Comparison of ENCODE assay signal across 9 cellular contexts in the genomic region with DNA sequence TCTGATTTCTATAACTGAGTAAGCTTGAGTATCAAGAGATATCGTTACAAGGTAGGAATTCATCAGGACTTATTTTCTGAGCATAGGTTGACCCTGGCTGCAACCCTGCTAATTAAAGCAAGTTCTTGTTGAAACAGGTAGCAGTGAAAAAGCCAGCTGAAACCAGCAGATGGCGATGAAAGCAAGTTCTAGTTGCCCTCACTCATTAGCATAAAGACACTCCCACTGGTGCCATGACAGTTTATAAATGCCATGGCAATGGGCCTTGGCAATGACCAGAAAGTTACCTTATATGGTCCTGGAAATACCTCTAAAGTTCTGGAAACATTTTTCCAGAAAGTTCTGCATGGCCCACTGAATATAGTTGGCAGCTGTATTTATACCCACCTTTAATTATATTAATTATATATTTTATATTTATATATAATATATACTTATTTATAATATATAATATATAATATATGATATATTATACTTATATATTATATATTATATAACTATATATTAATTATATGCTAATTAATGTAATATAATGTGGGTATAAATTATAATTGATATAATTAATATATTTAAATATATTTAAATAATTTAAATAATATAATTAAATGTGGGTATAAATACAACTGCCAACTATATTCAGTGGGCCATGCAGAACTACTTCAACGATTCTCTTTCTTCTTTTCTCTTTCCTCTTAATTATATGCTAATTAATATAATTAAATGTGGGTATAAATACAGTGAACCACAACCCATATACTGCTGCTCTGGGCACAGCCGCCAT.
DNase-seq lines count a peak whose midpoint lies in the region; ATAC-seq and TF ChIP-seq lines count a peak whose summit lies in the region.
"Had no signal": no experiment of that assay in that cellular context is flagged by ENCODE, and none has a peak within 500 bp of the region (broad histone marks: within the 10 kb centered on the region; RNA-seq: fewer than 3 reads in every experiment).

No MANE protein-coding gene starts in this region.

- H3K36me3 ChIP-seq in Loucy (ENCODE audit: insufficient read depth, low read length) (no peaks in the 10 kb centered on the region), liver (ENCODE audit: control insufficient read depth in 4 of 4, insufficient read depth in 3 of 4, low read depth in 1 of 4, low read length in 3 of 4) (no peaks in the 10 kb centered on the region)

- TF ChIP-seq CTCF in Loucy (conservative IDR thresholded peaks at IDR 0.05; ENCODE audit: low read length) (peak; percentile 62), liver (IDR thresholded peaks at IDR 0.05; ENCODE audit: low read depth, low read length, missing input control) (peak; percentile 38)

- H3K9me3 ChIP-seq in Loucy (ENCODE audit: insufficient read depth, low read depth, low read length) = no peaks in the 10 kb centered on the region
- no peaks in the 10 kb centered on the region for H3K9me3 ChIP-seq in liver (ENCODE audit: control insufficient read depth in 4 of 4, low read length in 3 of 4)

- H3K9ac ChIP-seq in Loucy (ENCODE audit: low read depth, low read length, poor library complexity, severe bottlenecking) (no peak overlapping the region), liver (ENCODE audit: low read depth in 1 of 2, low read length in 2 of 2) (no peak overlapping the region)

- H3K4me1 Mint-ChIP-seq in effector memory CD8-positive, alpha-beta T cell (ENCODE audit: low read depth in 2 of 2) = no peaks in the 10 kb centered on the region
- H3K4me1 Mint-ChIP-seq: memory B cell had no signal

- no peak overlapping the region for H3K4me2 ChIP-seq in Loucy (ENCODE audit: low read depth, low read length, poor library complexity, severe bottlenecking)

- H3K9me3 Mint-ChIP-seq in effector memory CD8-positive, alpha-beta T cell = peaks cover 16 to 31% of the 10 kb centered on the region in 2 donors

- H3K4me3 ChIP-seq in Loucy (ENCODE audit: low read length, poor library complexity, severe bottlenecking) (no peak overlapping the region), liver (ENCODE audit: low read depth in 1 of 3, low read length in 3 of 3) (no peak overlapping the region)

- H3K27ac ChIP-seq in liver (ENCODE audit: low read depth in 1 of 2, low read length in 2 of 2) = no peak overlapping the region

- H3K4me1 ChIP-seq in Loucy (ENCODE audit: insufficient read depth, low read length, poor library complexity, severe bottlenecking) = no peaks in the 10 kb centered on the region
- H3K4me1 ChIP-seq in liver (ENCODE audit: control insufficient read depth in 4 of 4, insufficient read depth in 4 of 4, low read length in 3 of 4) = peaks cover 0 to 8% (median 3%) of the 10 kb centered on the region in 4 donors

- ATAC-seq in GM21786 (IDR thresholded peaks at IDR 0.05; ENCODE audit: unreplicated experiment) = peak; percentile 90
- ATAC-seq in effector memory CD8-positive, alpha-beta T cell (replicated peaks) = no peak

- TF ChIP-seq RAD21 in liver (IDR thresholded peaks at IDR 0.05) = peak; percentile 46 to 49

- H3F3A ChIP-seq in Loucy (ENCODE audit: low read depth) = no peaks in the 10 kb centered on the region; the same call in 1 of the 2 replicates

- H3K27ac Mint-ChIP-seq in effector memory CD8-positive, alpha-beta T cell = no peak overlapping the region
- H3K27ac Mint-ChIP-seq: memory B cell had no signal

- H3K27me3 ChIP-seq in Loucy (ENCODE audit: insufficient read depth, low read length, poor library complexity, severe bottlenecking) (no peaks in the 10 kb centered on the region), liver (ENCODE audit: control insufficient read depth in 4 of 4, insufficient read depth in 4 of 4, low read length in 3 of 4) (peaks cover 0 to 2% (median 0%) of the 10 kb centered on the region in 4 donors)

- no peaks in the 10 kb centered on the region for H3K36me3 Mint-ChIP-seq in effector memory CD8-positive, alpha-beta T cell (ENCODE audit: insufficient read depth)
- H3K36me3 Mint-ChIP-seq: memory B cell had no signal

- 83% methylated on average over 4 of the region's 4 CpGs for WGBS in liver

- no peak overlapping the region for H3K4me3 Mint-ChIP-seq in effector memory CD8-positive, alpha-beta T cell
- H3K4me3 Mint-ChIP-seq: memory B cell had no signal

- no peaks in the 10 kb centered on the region for H3K27me3 Mint-ChIP-seq in effector memory CD8-positive, alpha-beta T cell
- H3K27me3 Mint-ChIP-seq: memory B cell had no signal

- DNase-seq in GDM1 (lab: John Stamatoyannopoulos, UW) (peak; percentile 23), UCSD-AML1 (lab: John Stamatoyannopoulos, UW; ENCODE audit: unreplicated experiment) (peak; percentile 4), activated gamma-delta T cell (lab: John Stamatoyannopoulos, UW) (no peak)
- no peak for DNase-seq in activated naive CD4-positive, alpha-beta T cell treated with anti-CD3 and anti-CD28 coated beads, Interleukin-2, amount 50 U/mL, for 16 hours
- DNase-seq in effector memory CD8-positive, alpha-beta T cell = no peak

- no peaks in the 10 kb centered on the region for H4K20me1 ChIP-seq in Loucy (ENCODE audit: insufficient read depth, low read length, poor library complexity, severe bottlenecking)

- no peaks in the 10 kb centered on the region for H3K9me2 ChIP-seq in Loucy (replicated peaks; ENCODE audit: low read depth, low read length)

- no peaks in the 10 kb centered on the region for H3K79me2 ChIP-seq in Loucy (ENCODE audit: insufficient read depth, low read length)

- H2AFZ ChIP-seq in Loucy (ENCODE audit: low read length) = no peak overlapping the region

TF ChIP-seq in liver, 16 proteins besides CTCF, POLR2A, EP300 and RAD21:
- TF ChIP-seq FOXA2 (IDR thresholded peaks at IDR 0.05) (no peak), NR2F2 (IDR thresholded peaks at IDR 0.05) (no peak), SP1 (IDR thresholded peaks at IDR 0.05) (no peak), GABPA (IDR thresholded peaks at IDR 0.05 in 1 of 2, conservative IDR thresholded peaks at IDR 0.05 in 1 of 2) (no peak), HNF4A (conservative IDR thresholded peaks at IDR 0.05) (no peak)
- TF ChIP-seq, protein P1, sequence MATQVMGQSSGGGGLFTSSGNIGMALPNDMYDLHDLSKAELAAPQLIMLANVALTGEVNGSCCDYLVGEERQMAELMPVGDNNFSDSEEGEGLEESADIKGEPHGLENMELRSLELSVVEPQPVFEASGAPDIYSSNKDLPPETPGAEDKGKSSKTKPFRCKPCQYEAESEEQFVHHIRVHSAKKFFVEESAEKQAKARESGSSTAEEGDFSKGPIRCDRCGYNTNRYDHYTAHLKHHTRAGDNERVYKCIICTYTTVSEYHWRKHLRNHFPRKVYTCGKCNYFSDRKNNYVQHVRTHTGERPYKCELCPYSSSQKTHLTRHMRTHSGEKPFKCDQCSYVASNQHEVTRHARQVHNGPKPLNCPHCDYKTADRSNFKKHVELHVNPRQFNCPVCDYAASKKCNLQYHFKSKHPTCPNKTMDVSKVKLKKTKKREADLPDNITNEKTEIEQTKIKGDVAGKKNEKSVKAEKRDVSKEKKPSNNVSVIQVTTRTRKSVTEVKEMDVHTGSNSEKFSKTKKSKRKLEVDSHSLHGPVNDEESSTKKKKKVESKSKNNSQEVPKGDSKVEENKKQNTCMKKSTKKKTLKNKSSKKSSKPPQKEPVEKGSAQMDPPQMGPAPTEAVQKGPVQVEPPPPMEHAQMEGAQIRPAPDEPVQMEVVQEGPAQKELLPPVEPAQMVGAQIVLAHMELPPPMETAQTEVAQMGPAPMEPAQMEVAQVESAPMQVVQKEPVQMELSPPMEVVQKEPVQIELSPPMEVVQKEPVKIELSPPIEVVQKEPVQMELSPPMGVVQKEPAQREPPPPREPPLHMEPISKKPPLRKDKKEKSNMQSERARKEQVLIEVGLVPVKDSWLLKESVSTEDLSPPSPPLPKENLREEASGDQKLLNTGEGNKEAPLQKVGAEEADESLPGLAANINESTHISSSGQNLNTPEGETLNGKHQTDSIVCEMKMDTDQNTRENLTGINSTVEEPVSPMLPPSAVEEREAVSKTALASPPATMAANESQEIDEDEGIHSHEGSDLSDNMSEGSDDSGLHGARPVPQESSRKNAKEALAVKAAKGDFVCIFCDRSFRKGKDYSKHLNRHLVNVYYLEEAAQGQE (IDR thresholded peaks at IDR 0.05) = no peak
- TF ChIP-seq, protein P2, sequence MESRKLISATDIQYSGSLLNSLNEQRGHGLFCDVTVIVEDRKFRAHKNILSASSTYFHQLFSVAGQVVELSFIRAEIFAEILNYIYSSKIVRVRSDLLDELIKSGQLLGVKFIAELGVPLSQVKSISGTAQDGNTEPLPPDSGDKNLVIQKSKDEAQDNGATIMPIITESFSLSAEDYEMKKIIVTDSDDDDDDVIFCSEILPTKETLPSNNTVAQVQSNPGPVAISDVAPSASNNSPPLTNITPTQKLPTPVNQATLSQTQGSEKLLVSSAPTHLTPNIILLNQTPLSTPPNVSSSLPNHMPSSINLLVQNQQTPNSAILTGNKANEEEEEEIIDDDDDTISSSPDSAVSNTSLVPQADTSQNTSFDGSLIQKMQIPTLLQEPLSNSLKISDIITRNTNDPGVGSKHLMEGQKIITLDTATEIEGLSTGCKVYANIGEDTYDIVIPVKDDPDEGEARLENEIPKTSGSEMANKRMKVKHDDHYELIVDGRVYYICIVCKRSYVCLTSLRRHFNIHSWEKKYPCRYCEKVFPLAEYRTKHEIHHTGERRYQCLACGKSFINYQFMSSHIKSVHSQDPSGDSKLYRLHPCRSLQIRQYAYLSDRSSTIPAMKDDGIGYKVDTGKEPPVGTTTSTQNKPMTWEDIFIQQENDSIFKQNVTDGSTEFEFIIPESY (IDR thresholded peaks at IDR 0.05) = no peak

Comparison
In these comparisons a context has a peak if more than half of its experiments do, and no peak if none do; other contexts are left out.
1. DNase-seq: peak in GDM1 (single experiment) and UCSD-AML1 (single experiment); none in activated naive CD4-positive, alpha-beta T cell treated with anti-CD3 and anti-CD28 coated beads, Interleukin-2, amount 50 U/mL, for 16 hours (single experiment), effector memory CD8-positive, alpha-beta T cell (0 of 3) and activated gamma-delta T cell (single experiment).